4 cellular contexts compared by ENCODE assay signal in genomic region chr4:183324056-183324455, GRCh38. TPM values are rescaled to one million over a fixed set of nuclear protein-coding genes. Genes with fewer than 3 reads are reported as not detected.
"Had no signal": no experiment of that assay in that cellular context is flagged by ENCODE, and none has a peak within 500 bp of the region (broad histone marks: within the 10 kb centered on the region; RNA-seq: fewer than 3 reads in every experiment).

No MANE protein-coding gene starts in this region.

RNA-seq across cellular contexts. Expression of gene CLDN24, which starts 1.8 kb away (rescaled TPM):
- total RNA-seq: LHCN-M2, M059J, MCF 10A, NCI-H460 had no signal

RNA-seq across cellular contexts. Expression of gene CLDN22, which starts 4.0 kb away (rescaled TPM):
- total RNA-seq: LHCN-M2, MCF 10A, NCI-H460 had no signal
